ENCODE assay signal across 19 cellular contexts in the genomic region with DNA sequence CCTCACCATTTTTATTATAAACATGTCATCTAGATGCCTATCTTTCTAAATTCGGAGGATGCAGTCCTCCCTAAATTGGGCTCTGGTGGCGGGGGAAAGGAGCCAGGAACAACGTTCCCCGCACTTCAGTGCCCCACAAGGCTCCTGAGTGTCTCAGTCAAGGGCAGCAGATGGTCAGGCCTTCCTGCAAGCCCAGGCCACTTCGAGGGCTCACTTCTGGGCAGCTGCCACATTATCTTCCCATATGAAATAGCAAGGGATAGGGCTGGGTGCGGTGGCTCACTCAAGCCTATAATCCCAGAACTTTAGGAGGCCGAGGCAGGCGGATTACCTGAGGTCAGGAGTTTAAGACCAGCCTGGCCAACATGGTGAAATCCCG. TPM values are rescaled to one million over a fixed set of nuclear protein-coding genes. Genes with fewer than 3 reads are reported as not detected.
DNase-seq lines count a peak whose midpoint lies in the region; ATAC-seq and TF ChIP-seq lines count a peak whose summit lies in the region.
"Had no signal": no experiment of that assay in that cellular context is flagged by ENCODE, and none has a peak within 500 bp of the region (broad histone marks: within the 10 kb centered on the region; RNA-seq: fewer than 3 reads in every experiment).

No MANE protein-coding gene starts in this region.

- peaks cover 4% of the 10 kb centered on the region; the same call in 1 of the 2 replicates for H3K36me3 Mint-ChIP-seq in HFFc6 (ENCODE audit: low read depth)

- peak overlapping the region; percentile 90 for H3K27ac Mint-ChIP-seq in HFFc6
- H3K27ac Mint-ChIP-seq: T-helper 1 cell treated with Interleukin-12 subunit alpha and Interleukin-12 subunit beta and Interleukin-4 antibody, amounts not matched to agents 30 μg/mL and 1 μg/mL, for 36 hours had no signal

- H3K36me3 ChIP-seq in BE2C, result peaks cover 6% of the 10 kb centered on the region
- peaks cover 15% of the 10 kb centered on the region for H3K36me3 ChIP-seq in osteoblast (ENCODE audit: insufficient read depth, low read length)

- H3K79me2 ChIP-seq in osteoblast (ENCODE audit: insufficient read depth, low read length), result peaks cover 37% of the 10 kb centered on the region

- H3K9me3 Mint-ChIP-seq in HFFc6, result no peaks in the 10 kb centered on the region
- H3K9me3 Mint-ChIP-seq: CD4-positive, alpha-beta memory T cell; stimulated activated naive CD8-positive, alpha-beta T cell treated with anti-CD3 and anti-CD28 coated beads, Interleukin-15, Interleukin-2, amounts not matched to agents 100 ng/mL and 50 ng/mL, for 24 hours; T-helper 1 cell treated with Interleukin-12 subunit alpha and Interleukin-12 subunit beta and Interleukin-4 antibody, amounts not matched to agents 30 μg/mL and 1 μg/mL, for 36 hours had no signal

- DNase-seq in BE2C (peak; percentile 34), HFFc6 (no peak), osteoblast (ENCODE audit: insufficient read length, low spot score, missing footprints) (peak; percentile 77), kidney tubule cell (ENCODE audit: low spot score) (no peak), foreskin keratinocyte (no peak)
- DNase-seq: ACHN; CD4-positive, alpha-beta memory T cell; DND-41; effector CD4-positive, alpha-beta T cell; H7; mesendoderm; NCI-H1930; SHP77 treated with DMSO at 0.1 percent for 48 hours had no signal

- peaks cover 1% of the 10 kb centered on the region; the same call in 1 of the 2 replicates for H3K27me3 Mint-ChIP-seq in HFFc6 (ENCODE audit: insufficient read depth)
- H3K27me3 Mint-ChIP-seq: CD4-positive, alpha-beta memory T cell; stimulated activated naive CD8-positive, alpha-beta T cell treated with anti-CD3 and anti-CD28 coated beads, Interleukin-15, Interleukin-2, amounts not matched to agents 100 ng/mL and 50 ng/mL, for 24 hours had no signal

- peak overlapping the region; percentile 78 for H3K4me3 Mint-ChIP-seq in HFFc6
- H3K4me3 Mint-ChIP-seq: CD4-positive, alpha-beta memory T cell; stimulated activated naive CD8-positive, alpha-beta T cell treated with anti-CD3 and anti-CD28 coated beads, Interleukin-15, Interleukin-2, amounts not matched to agents 100 ng/mL and 50 ng/mL, for 24 hours; T-helper 1 cell treated with Interleukin-12 subunit alpha and Interleukin-12 subunit beta and Interleukin-4 antibody, amounts not matched to agents 30 μg/mL and 1 μg/mL, for 36 hours had no signal

- H3K27me3 ChIP-seq in BE2C (no peaks in the 10 kb centered on the region), osteoblast (ENCODE audit: insufficient read depth, low read length) (no peaks in the 10 kb centered on the region), foreskin keratinocyte (no peaks in the 10 kb centered on the region)

- no peak overlapping the region for H2AFZ ChIP-seq in osteoblast (ENCODE audit: low read length)

- peak overlapping the region; percentile 19; the same call in 1 of the 2 replicates for H3K4me3 ChIP-seq in BE2C (ENCODE audit: low read depth, low read length)
- H3K4me3 ChIP-seq in osteoblast (ENCODE audit: insufficient read depth, low read length), result no peak overlapping the region
- H3K4me3 ChIP-seq: K562 had no signal

- H4K20me1 ChIP-seq in osteoblast (ENCODE audit: insufficient read depth, low read length), result peaks cover 23% of the 10 kb centered on the region

- no peak for ATAC-seq in HG03521 (IDR thresholded peaks at IDR 0.05; ENCODE audit: unreplicated experiment)
- ATAC-seq in foreskin keratinocyte, result no peak
- ATAC-seq in esophagus mucosa, result no peak
- ATAC-seq: K562 had no signal

- H3K4me1 ChIP-seq in BE2C (peaks cover 10% of the 10 kb centered on the region), osteoblast (ENCODE audit: insufficient read depth, low read length) (peaks cover 7% of the 10 kb centered on the region), foreskin keratinocyte (no peaks in the 10 kb centered on the region)

- H3K4me2 ChIP-seq in osteoblast (ENCODE audit: insufficient read depth, low read length), result peak overlapping the region; percentile 69

- TF ChIP-seq CTCF in BE2C (IDR thresholded peaks at IDR 0.05; ENCODE audit: low read depth, low read length) (no peak), HFFc6 (IDR thresholded peaks at IDR 0.05) (no peak), osteoblast (IDR thresholded peaks at IDR 0.05; ENCODE audit: extremely low read depth, low read depth, low read length) (no peak), foreskin keratinocyte (conservative IDR thresholded peaks at IDR 0.05) (no peak)

- H3K4me1 Mint-ChIP-seq in HFFc6 (ENCODE audit: low read depth), result peaks cover 22% of the 10 kb centered on the region

- H3K9me3 ChIP-seq in BE2C (no peaks in the 10 kb centered on the region), osteoblast (ENCODE audit: low read depth, low read length) (no peaks in the 10 kb centered on the region)

- H3K27ac ChIP-seq in cingulate gyrus (ENCODE audit: low read depth, low read length) (peak overlapping the region; percentile 70), osteoblast (ENCODE audit: low read depth, low read length) (peak overlapping the region; percentile 29), foreskin keratinocyte (no peak overlapping the region)

RNA-seq across cellular contexts. Expression of a gene that starts 32.3 kb away (rescaled TPM):
- 36.7 TPM for polyA plus RNA-seq in BE2C (2012; ENCODE audit: insufficient read depth, insufficient read length, low read depth)
- 10 to 100 TPM; 23.0 to 30.0 (median 25.1) TPM for total RNA-seq in HFFc6 (2021; fragmentation: NEBNext Ultra II Directional; extraction: Animal tissue kit (Norgen Biotek cat#: 25700))
- 31.2 and 33.3 TPM in 2 replicates for total RNA-seq in osteoblast
- 17.5 and 18.1 TPM in 2 replicates for total RNA-seq in foreskin keratinocyte
- polyA plus RNA-seq in foreskin keratinocyte, result 10.2 and 12.8 TPM in 2 replicates
- total RNA-seq in esophagus mucosa, result 16.9 TPM

RNA-seq across cellular contexts. Expression of a gene that starts 34.1 kb away (rescaled TPM):
- polyA plus RNA-seq in BE2C (2012; ENCODE audit: insufficient read depth, insufficient read length, low read depth), result 3.1 TPM
- 10 to 100 TPM in 5 of 6 experiments, 1 to 10 TPM in 1; 8.5 to 15.0 (median 11.7) TPM for total RNA-seq in HFFc6 (2021; fragmentation: NEBNext Ultra II Directional; extraction: Animal tissue kit (Norgen Biotek cat#: 25700))
- 4.0 and 4.4 TPM in 2 replicates for total RNA-seq in osteoblast
- 4.7 and 5.7 TPM in 2 replicates for total RNA-seq in foreskin keratinocyte
- polyA plus RNA-seq in foreskin keratinocyte, result 5.3 and 8.2 TPM in 2 replicates
- total RNA-seq in esophagus mucosa, result 6.5 TPM

RNA-seq across cellular contexts. Expression of a gene that starts 40.8 kb away (rescaled TPM):
- 64.2 TPM for polyA plus RNA-seq in BE2C (2012; ENCODE audit: insufficient read depth, insufficient read length, low read depth)
- 100 to 1,000 TPM in 2 of 6 experiments, 10 to 100 TPM in 4; 81.3 to 112 (median 85.4) TPM for total RNA-seq in HFFc6 (2021; fragmentation: NEBNext Ultra II Directional; extraction: Animal tissue kit (Norgen Biotek cat#: 25700))
- total RNA-seq in osteoblast (44.5 and 62.5 TPM in 2 replicates), foreskin keratinocyte (38.5 and 44.2 TPM in 2 replicates), esophagus mucosa (29.8 TPM)
- 47.0 and 51.8 TPM in 2 replicates for polyA plus RNA-seq in foreskin keratinocyte

Comparison
In these comparisons a context has a peak if more than half of its experiments do, and no peak if none do; other contexts are left out.
1. DNase-seq: peak in BE2C (single experiment) and osteoblast (single experiment); none in HFFc6 (single experiment), kidney tubule cell (single experiment) and foreskin keratinocyte (0 of 2).